In the genomic region with DNA sequence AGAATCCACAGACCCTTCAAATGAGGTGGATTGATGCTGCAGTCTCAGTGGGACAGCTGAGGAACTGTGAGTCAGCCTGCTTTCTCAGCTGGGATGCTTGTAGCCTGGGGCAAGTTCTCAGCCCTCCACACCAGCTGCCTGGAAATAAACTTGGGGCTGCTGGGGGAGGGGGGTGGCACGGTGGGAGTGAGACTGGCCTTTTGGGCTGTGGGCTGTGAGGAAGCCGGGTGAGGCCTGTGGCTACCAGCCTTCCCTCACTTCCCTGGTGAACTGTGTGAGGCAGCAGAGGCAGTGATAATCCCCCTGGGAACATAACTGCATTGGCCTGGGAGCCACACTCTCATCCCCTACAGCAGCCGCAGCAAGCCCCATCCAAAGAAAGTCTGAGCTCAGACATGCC, we compare ENCODE assay signal across 18 cellular contexts.
A peak's percentile ranks its signal among the peaks of the same experiment; 100 is the strongest.
DNase-seq lines count a peak whose midpoint lies in the region; ATAC-seq and TF ChIP-seq lines count a peak whose summit lies in the region.
"Had no signal": no experiment of that assay in that cellular context is flagged by ENCODE, and none has a peak within 500 bp of the region (broad histone marks: within the 10 kb centered on the region; RNA-seq: fewer than 3 reads in every experiment).

No MANE protein-coding gene starts in this region.

- H3K27ac Mint-ChIP-seq in GM23338: no peak overlapping the region
- H3K27ac Mint-ChIP-seq: IgD-negative memory B cell, nephron had no signal

- ATAC-seq in GM23338 (peak; percentile 67), heart left ventricle (no peak)

- TF ChIP-seq CTCF in GM23338 (conservative IDR thresholded peaks at IDR 0.05; ENCODE audit: low read depth in 2 of 2): no peak
- no peak for TF ChIP-seq CTCF in fibroblast of mammary gland (conservative IDR thresholded peaks at IDR 0.05; ENCODE audit: control insufficient read depth, insufficient read depth, low read depth, low read length)
- TF ChIP-seq CTCF in heart left ventricle (IDR thresholded peaks at IDR 0.05): no peak

- 88 to 100% (median 92%) methylated on average over 1 to 3 of the region's 3 CpGs for WGBS in heart left ventricle, 4 donors

- H3K9me3 ChIP-seq in SJCRH30 (replicated peaks) (no peaks in the 10 kb centered on the region), heart left ventricle (peaks cover 0 to 43% (median 6%) of the 10 kb centered on the region in 12 donors)

- H3K79me2 ChIP-seq in GM23338 (replicated peaks; ENCODE audit: insufficient read depth): no peaks in the 10 kb centered on the region

- intact Hi-C loops in heart left ventricle (cut with DNase I): no loop called here

- peaks cover 9% of the 10 kb centered on the region for H3K9me3 Mint-ChIP-seq in GM23338

- H3K36me3 ChIP-seq in GM23338 (ENCODE audit: insufficient read depth) (no peaks in the 10 kb centered on the region), SJCRH30 (no peaks in the 10 kb centered on the region), heart left ventricle (no peaks in the 10 kb centered on the region)

- no peaks in the 10 kb centered on the region; the same call in 1 of the 2 replicates for H3K4me1 ChIP-seq in GM23338 (ENCODE audit: insufficient read depth)
- peaks cover 5% of the 10 kb centered on the region; the same call in 1 of the 2 replicates for H3K4me1 ChIP-seq in SJCRH30
- peaks cover 0 to 3% (median 0%) of the 10 kb centered on the region in 12 donors for H3K4me1 ChIP-seq in heart left ventricle

- H3K4me3 ChIP-seq in GM23338 (no peak overlapping the region), SJCRH30 (no peak overlapping the region), fibroblast of mammary gland (ENCODE audit: control insufficient read depth, low read depth, low read length) (no peak overlapping the region), heart left ventricle (no peak overlapping the region)
- H3K4me3 ChIP-seq: dorsolateral prefrontal cortex, lung had no signal

- TF ChIP-seq POLR2A in heart left ventricle (IDR thresholded peaks at IDR 0.05): no peak

- peaks cover 8% of the 10 kb centered on the region for H3K4me1 Mint-ChIP-seq in GM23338
- H3K4me1 Mint-ChIP-seq: IgD-negative memory B cell, nephron had no signal

- H4K20me1 ChIP-seq in GM23338 (replicated peaks; ENCODE audit: insufficient read depth): no peaks in the 10 kb centered on the region; the same call in 1 of the 2 replicates

- H3K27me3 Mint-ChIP-seq in GM23338 (ENCODE audit: insufficient read depth, low read depth, poor library complexity): no peaks in the 10 kb centered on the region
- H3K27me3 Mint-ChIP-seq: IgD-negative memory B cell had no signal

- 0 out of 3 replicates have a peak, but pooled peaks cover 6% of the 10 kb centered on the region for H3K36me3 Mint-ChIP-seq in GM23338 (ENCODE audit: low read depth)
- H3K36me3 Mint-ChIP-seq: IgD-negative memory B cell had no signal

- DNase-seq in GM23338 (ENCODE audit: low spot score): no peak
- peak; percentile 86 to 88 for DNase-seq in SJCRH30
- DNase-seq in fibroblast of mammary gland (ENCODE audit: low read depth): peak; percentile 52
- DNase-seq in renal cortical epithelial cell (ENCODE audit: low read depth): peak; percentile 44
- no peak for DNase-seq in NCI-H1694 (lab: John Stamatoyannopoulos, UW)
- no peak for DNase-seq in heart left ventricle
- DNase-seq in T-helper 1 cell: no peak
- DNase-seq: activated CD8-positive, alpha-beta memory T cell treated with anti-CD3 and anti-CD28 coated beads, Interleukin-2, amount 50 U/mL, for 4 hours; dorsolateral prefrontal cortex; H7; NCI-H1092; NCI-H2171 treated with DMSO at 0.1 percent for 48 hours; NK-92 treated with Interleukin-12 subunit alpha and Interleukin-12 subunit beta, amount 100 ng/mL, for 24 hours; Right ventricle myocardium superior; stimulated activated CD4-positive, alpha-beta T cell treated with anti-CD3 and anti-CD28 coated beads, Interleukin-1b, Interleukin-23, amount 100 ng/mL, for 48 hours had no signal

- H3K27ac ChIP-seq in GM23338 (ENCODE audit: low read depth) (no peak overlapping the region), SJCRH30 (peak overlapping the region; percentile 38), heart left ventricle (no peak overlapping the region)
- H3K27ac ChIP-seq: dorsolateral prefrontal cortex had no signal

- no peaks in the 10 kb centered on the region for H3K9me2 ChIP-seq in GM23338 (ENCODE audit: insufficient read depth)

- no peak overlapping the region for H3K4me2 ChIP-seq in GM23338

- no peaks in the 10 kb centered on the region for H3F3A ChIP-seq in GM23338 (replicated peaks; ENCODE audit: low read depth)

- H3K4me3 Mint-ChIP-seq in GM23338: no peak overlapping the region
- H3K4me3 Mint-ChIP-seq: IgD-negative memory B cell, nephron had no signal

- H3K27me3 ChIP-seq in GM23338 (ENCODE audit: insufficient read depth) (no peaks in the 10 kb centered on the region), SJCRH30 (no peaks in the 10 kb centered on the region), heart left ventricle (no peaks in the 10 kb centered on the region)
- H3K27me3 ChIP-seq: dorsolateral prefrontal cortex had no signal

- H2AFZ ChIP-seq in GM23338: peak overlapping the region; percentile 59; the same call in 1 of the 2 replicates

TF ChIP-seq in GM23338, 12 proteins besides CTCF, POLR2A, EP300 and RAD21 (continues in another document):
- no peak for TF ChIP-seq EZH2 (IDR thresholded peaks at IDR 0.05; ENCODE audit: low read depth, unreplicated experiment)
- TF ChIP-seq NANOG (IDR thresholded peaks at IDR 0.05; ENCODE audit: borderline replicate concordance): no peak
- no peak for TF ChIP-seq STAT1 (IDR thresholded peaks at IDR 0.05; ENCODE audit: unreplicated experiment)
- TF ChIP-seq EZH2phosphoT487 (IDR thresholded peaks at IDR 0.05; ENCODE audit: unreplicated experiment): no peak
- TF ChIP-seq CREB1 (CRISPR knock-in tag; IDR thresholded peaks at IDR 0.05; ENCODE audit: low read depth): no peak
- TF ChIP-seq, protein P1, sequence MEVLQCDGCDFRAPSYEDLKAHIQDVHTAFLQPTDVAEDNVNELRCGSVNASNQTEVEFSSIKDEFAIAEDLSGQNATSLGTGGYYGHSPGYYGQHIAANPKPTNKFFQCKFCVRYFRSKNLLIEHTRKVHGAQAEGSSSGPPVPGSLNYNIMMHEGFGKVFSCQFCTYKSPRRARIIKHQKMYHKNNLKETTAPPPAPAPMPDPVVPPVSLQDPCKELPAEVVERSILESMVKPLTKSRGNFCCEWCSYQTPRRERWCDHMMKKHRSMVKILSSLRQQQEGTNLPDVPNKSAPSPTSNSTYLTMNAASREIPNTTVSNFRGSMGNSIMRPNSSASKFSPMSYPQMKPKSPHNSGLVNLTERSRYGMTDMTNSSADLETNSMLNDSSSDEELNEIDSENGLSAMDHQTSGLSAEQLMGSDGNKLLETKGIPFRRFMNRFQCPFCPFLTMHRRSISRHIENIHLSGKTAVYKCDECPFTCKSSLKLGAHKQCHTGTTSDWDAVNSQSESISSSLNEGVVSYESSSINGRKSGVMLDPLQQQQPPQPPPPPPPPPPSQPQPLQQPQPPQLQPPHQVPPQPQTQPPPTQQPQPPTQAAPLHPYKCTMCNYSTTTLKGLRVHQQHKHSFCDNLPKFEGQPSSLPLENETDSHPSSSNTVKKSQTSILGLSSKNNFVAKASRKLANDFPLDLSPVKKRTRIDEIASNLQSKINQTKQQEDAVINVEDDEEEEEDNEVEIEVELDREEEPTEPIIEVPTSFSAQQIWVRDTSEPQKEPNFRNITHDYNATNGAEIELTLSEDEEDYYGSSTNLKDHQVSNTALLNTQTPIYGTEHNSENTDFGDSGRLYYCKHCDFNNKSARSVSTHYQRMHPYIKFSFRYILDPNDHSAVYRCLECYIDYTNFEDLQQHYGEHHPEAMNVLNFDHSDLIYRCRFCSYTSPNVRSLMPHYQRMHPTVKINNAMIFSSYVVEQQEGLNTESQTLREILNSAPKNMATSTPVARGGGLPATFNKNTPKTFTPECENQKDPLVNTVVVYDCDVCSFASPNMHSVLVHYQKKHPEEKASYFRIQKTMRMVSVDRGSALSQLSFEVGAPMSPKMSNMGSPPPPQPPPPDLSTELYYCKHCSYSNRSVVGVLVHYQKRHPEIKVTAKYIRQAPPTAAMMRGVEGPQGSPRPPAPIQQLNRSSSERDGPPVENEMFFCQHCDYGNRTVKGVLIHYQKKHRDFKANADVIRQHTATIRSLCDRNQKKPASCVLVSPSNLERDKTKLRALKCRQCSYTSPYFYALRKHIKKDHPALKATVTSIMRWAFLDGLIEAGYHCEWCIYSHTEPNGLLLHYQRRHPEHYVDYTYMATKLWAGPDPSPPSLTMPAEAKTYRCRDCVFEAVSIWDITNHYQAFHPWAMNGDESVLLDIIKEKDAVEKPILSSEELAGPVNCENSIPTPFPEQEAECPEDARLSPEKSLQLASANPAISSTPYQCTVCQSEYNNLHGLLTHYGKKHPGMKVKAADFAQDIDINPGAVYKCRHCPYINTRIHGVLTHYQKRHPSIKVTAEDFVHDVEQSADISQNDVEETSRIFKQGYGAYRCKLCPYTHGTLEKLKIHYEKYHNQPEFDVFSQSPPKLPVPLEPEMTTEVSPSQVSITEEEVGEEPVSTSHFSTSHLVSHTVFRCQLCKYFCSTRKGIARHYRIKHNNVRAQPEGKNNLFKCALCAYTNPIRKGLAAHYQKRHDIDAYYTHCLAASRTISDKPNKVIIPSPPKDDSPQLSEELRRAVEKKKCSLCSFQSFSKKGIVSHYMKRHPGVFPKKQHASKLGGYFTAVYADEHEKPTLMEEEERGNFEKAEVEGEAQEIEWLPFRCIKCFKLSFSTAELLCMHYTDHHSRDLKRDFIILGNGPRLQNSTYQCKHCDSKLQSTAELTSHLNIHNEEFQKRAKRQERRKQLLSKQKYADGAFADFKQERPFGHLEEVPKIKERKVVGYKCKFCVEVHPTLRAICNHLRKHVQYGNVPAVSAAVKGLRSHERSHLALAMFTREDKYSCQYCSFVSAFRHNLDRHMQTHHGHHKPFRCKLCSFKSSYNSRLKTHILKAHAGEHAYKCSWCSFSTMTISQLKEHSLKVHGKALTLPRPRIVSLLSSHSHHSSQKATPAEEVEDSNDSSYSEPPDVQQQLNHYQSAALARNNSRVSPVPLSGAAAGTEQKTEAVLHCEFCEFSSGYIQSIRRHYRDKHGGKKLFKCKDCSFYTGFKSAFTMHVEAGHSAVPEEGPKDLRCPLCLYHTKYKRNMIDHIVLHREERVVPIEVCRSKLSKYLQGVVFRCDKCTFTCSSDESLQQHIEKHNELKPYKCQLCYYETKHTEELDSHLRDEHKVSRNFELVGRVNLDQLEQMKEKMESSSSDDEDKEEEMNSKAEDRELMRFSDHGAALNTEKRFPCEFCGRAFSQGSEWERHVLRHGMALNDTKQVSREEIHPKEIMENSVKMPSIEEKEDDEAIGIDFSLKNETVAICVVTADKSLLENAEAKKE (CRISPR knock-in tag; IDR thresholded peaks at IDR 0.05): no peak
- TF ChIP-seq ZNF331 (CRISPR knock-in tag; IDR thresholded peaks at IDR 0.05; ENCODE audit: low read depth): no peak
- TF ChIP-seq ZNF114 (CRISPR knock-in tag; IDR thresholded peaks at IDR 0.05): no peak
- TF ChIP-seq JUNB (IDR thresholded peaks at IDR 0.05; ENCODE audit: unreplicated experiment): no peak

Comparison
In these comparisons a context has a peak if more than half of its experiments do, and no peak if none do; other contexts are left out.
1. DNase-seq: peak in SJCRH30 (2 of 2), fibroblast of mammary gland (single experiment) and renal cortical epithelial cell (single experiment); none in GM23338 (single experiment), NCI-H1694 (single experiment), heart left ventricle (0 of 5) and T-helper 1 cell (0 of 5).